Comparison of ENCODE assay signal across 8 cellular contexts in the genomic region with DNA sequence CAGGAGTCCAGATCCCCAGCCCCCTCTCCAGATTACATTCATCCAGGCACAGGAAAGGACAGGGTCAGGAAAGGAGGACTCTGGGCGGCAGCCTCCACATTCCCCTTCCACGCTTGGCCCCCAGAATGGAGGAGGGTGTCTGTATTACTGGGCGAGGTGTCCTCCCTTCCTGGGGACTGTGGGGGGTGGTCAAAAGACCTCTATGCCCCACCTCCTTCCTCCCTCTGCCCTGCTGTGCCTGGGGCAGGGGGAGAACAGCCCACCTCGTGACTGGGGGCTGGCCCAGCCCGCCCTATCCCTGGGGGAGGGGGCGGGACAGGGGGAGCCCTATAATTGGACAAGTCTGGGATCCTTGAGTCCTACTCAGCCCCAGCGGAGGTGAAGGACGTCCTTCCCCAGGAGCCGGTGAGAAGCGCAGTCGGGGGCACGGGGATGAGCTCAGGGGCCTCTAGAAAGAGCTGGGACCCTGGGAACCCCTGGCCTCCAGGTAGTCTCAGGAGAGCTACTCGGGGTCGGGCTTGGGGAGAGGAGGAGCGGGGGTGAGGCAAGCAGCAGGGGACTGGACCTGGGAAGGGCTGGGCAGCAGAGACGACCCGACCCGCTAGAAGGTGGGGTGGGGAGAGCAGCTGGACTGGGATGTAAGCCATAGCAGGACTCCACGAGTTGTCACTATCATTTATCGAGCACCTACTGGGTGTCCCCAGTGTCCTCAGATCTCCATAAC. TPM values are rescaled to one million over a fixed set of nuclear protein-coding genes. Genes with fewer than 3 reads are reported as not detected.
DNase-seq lines count a peak whose midpoint lies in the region; ATAC-seq lines count a peak whose summit lies in the region.

Gene APOE (plus strand): TSS at position 360 of the 724 bp plus-strand sequence. CDS start 829 bp downstream, outside the sequence.

- peaks cover 8 to 12% (median 8%) of the 10 kb centered on the region in 3 donors for H3K4me1 Mint-ChIP-seq in T-cell

- no peaks in the 10 kb centered on the region for H3K9me3 ChIP-seq in HAP-1

- peaks cover 35% of the 10 kb centered on the region for H3K36me3 ChIP-seq in HAP-1 (replicated peaks)

- CTCF ChIA-PET in T-cell (lab: Charles Lee), result interaction anchor here (0.6 to 0.8 kb wide), 2 partner anchors 49 to 280 kb away, joined by 3 to 5 read pairs; no protein-coding TSS in a partner anchor

- H3K4me3 Mint-ChIP-seq in T-cell, result peak within 1 kb of the TSS in 1 of 3 donors; percentile 43

- no peak within 1 kb of the TSS for H3K27ac Mint-ChIP-seq in T-cell

- H3K36me3 Mint-ChIP-seq in T-cell, result peaks cover 7% of the 10 kb centered on the region

- intact Hi-C loops in left ventricle myocardium superior (cut with micrococcal nuclease), result no loop called here

- DNase-seq in HAP-1 (ENCODE audit: low spot score in 2 of 2) (peak in 1 of 2 experiments; percentile 58), left ventricle myocardium superior (no peak), renal cortical epithelial cell (ENCODE audit: low read depth) (no peak), NCI-H1092 treated with DMSO at 0.1 percent for 48 hours (lab: John Stamatoyannopoulos, UW) (no peak), NCI-H128 (lab: John Stamatoyannopoulos, UW; ENCODE audit: unreplicated experiment) (no peak), T-cell (no peak)
- no peak for DNase-seq in stimulated activated CD4-positive, alpha-beta T cell treated with anti-CD3 and anti-CD28 coated beads, Interleukin-4, amount 100 ng/mL, for 24 hours

- ATAC-seq in left ventricle myocardium superior, result peak; percentile 6
- no peak for ATAC-seq in T-cell (replicated peaks in 1 of 4)

- H3K9me3 Mint-ChIP-seq in T-cell, result no peaks in the 10 kb centered on the region

- no peaks in the 10 kb centered on the region for H3K27me3 ChIP-seq in HAP-1 (ENCODE audit: low read depth)

- in situ Hi-C loops in HAP-1 (cut with MboI; ENCODE audit: low sequenced_read_pairs), result loop anchor here (5.0 kb wide), 1 partner anchor 42 kb away; the partner anchor contains the start of gene APOC2

- POLR2A ChIA-PET in T-cell (lab: Charles Lee), result interaction anchor here (0.6 to 0.8 kb wide), 4 partner anchors 10 to 123 kb away, joined by 3 to 17 read pairs (median 4); no protein-coding TSS in a partner anchor

- H3K4me1 ChIP-seq in HAP-1, result peaks cover 13% of the 10 kb centered on the region

- 1 to 3% (median 2%) methylated on average over 19 to 20 of the region's 20 CpGs for WGBS in adipose tissue, 3 donors

- peak within 1 kb of the TSS; percentile 29 for H3K4me3 ChIP-seq in HAP-1

- no peak within 1 kb of the TSS for H3K27ac ChIP-seq in adipose tissue (ENCODE audit: low read depth, low read length)

- peaks cover 19 to 23% of the 10 kb centered on the region in 2 donors for H3K27me3 Mint-ChIP-seq in T-cell

RNA-seq across cellular contexts. Expression of gene APOE, which starts in this region (rescaled TPM):
- 1,000 to 10,000 TPM in 1 of 3 donors, 100 to 1,000 TPM in 2; 118 to 1,060 (median 448) TPM for polyA plus RNA-seq in adipose tissue
- total RNA-seq in left ventricle myocardium superior, result 18.9 TPM
- total RNA-seq in renal cortical epithelial cell, result 14.8 and 38.3 TPM in 2 replicates
- 1 to 10 TPM; 2.0 to 9.5 (median 6.8) TPM for total RNA-seq in T-cell
